Comparison of ENCODE assay signal across 1 cellular context in genomic region chr10:113856563-113856962, GRCh38.
TF ChIP-seq lines count a peak whose summit lies in the region.

No MANE protein-coding gene starts in this region.

TF ChIP-seq in IMR-90, 13 proteins besides CTCF, POLR2A, EP300 and RAD21 (continued from another document):
- TF ChIP-seq ELK1 (IDR thresholded peaks at IDR 0.05; ENCODE audit: borderline replicate concordance, low read depth, low read length) (no peak), MAZ (IDR thresholded peaks at IDR 0.05; ENCODE audit: borderline replicate concordance, low read depth, low read length) (no peak), MXI1 (IDR thresholded peaks at IDR 0.05; ENCODE audit: borderline replicate concordance, low read depth, low read length) (no peak), FOS (IDR thresholded peaks at IDR 0.05; ENCODE audit: low read depth, low read length) (no peak), NFE2L2 (IDR thresholded peaks at IDR 0.05; ENCODE audit: low read depth, low read length) (no peak)
